Comparison of ENCODE assay signal across 1 cellular context in genomic region chr12:41334390-41334789, GRCh38.
TF ChIP-seq lines count a peak whose summit lies in the region.

No MANE protein-coding gene starts in this region.

TF ChIP-seq in WTC11, 78 proteins besides CTCF, POLR2A, EP300 and RAD21:
- TF ChIP-seq, protein P1, sequence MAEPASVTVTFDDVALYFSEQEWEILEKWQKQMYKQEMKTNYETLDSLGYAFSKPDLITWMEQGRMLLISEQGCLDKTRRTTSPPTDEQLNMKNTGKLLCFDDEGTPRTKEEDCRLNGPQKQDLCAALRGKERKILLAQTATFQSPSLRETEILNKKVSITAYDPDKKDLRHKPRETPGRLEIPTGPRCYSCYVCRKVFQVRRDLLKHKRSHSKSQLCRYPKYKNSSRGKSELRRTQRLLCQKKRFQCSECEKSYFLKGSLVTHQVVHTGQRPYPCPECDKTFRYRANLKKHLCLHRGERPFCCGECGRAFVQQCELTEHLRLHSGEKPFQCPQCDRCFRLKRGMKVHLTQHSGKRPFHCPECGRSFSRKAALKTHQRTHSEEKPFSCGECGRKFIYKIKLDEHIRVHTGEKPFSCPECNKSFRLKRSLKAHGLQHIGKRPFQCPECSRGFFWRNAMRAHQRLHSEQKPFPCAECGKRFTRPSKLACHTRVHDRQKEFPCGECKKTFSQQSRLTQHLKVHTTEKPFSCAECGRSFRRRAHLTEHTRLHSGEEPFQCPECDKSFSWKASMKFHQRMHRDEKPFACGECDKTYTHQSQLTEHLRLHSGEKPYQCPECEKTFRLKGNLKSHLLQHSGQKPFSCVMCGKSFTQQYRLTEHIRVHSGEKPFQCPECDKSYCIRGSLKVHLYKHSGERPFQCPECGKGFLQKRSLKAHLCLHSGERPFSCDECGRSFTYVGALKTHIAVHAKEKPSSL (CRISPR knock-in tag; conservative IDR thresholded peaks at IDR 0.05): no peak
- no peak for TF ChIP-seq GABPB1 (CRISPR knock-in tag; IDR thresholded peaks at IDR 0.05)
- TF ChIP-seq AFF4 (CRISPR knock-in tag; IDR thresholded peaks at IDR 0.05; ENCODE audit: borderline replicate concordance): no peak
- no peak for TF ChIP-seq IRF2 (CRISPR knock-in tag; IDR thresholded peaks at IDR 0.05; ENCODE audit: borderline replicate concordance, low read depth)
- TF ChIP-seq, protein P2, sequence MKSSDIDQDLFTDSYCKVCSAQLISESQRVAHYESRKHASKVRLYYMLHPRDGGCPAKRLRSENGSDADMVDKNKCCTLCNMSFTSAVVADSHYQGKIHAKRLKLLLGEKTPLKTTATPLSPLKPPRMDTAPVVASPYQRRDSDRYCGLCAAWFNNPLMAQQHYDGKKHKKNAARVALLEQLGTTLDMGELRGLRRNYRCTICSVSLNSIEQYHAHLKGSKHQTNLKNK (CRISPR knock-in tag; IDR thresholded peaks at IDR 0.05): no peak
- TF ChIP-seq OVOL2 (CRISPR knock-in tag; IDR thresholded peaks at IDR 0.05; ENCODE audit: borderline replicate concordance): no peak
- no peak for TF ChIP-seq MLX (CRISPR knock-in tag; IDR thresholded peaks at IDR 0.05)
- TF ChIP-seq TEAD1 (CRISPR knock-in tag; IDR thresholded peaks at IDR 0.05): no peak
- no peak for TF ChIP-seq PREB (CRISPR knock-in tag; IDR thresholded peaks at IDR 0.05; ENCODE audit: borderline replicate concordance)
- no peak for TF ChIP-seq HMGXB4 (CRISPR knock-in tag; IDR thresholded peaks at IDR 0.05)
- TF ChIP-seq FOXJ3 (CRISPR knock-in tag; IDR thresholded peaks at IDR 0.05; ENCODE audit: borderline replicate concordance): no peak
- no peak for TF ChIP-seq CREB1 (CRISPR knock-in tag; IDR thresholded peaks at IDR 0.05)
- no peak for TF ChIP-seq SOX15 (CRISPR knock-in tag; IDR thresholded peaks at IDR 0.05)
- no peak for TF ChIP-seq ZNF423 (CRISPR knock-in tag; IDR thresholded peaks at IDR 0.05)
- TF ChIP-seq SMAD3 (CRISPR knock-in tag; IDR thresholded peaks at IDR 0.05; ENCODE audit: borderline replicate concordance): no peak
- no peak for TF ChIP-seq ZNF121 (CRISPR knock-in tag; IDR thresholded peaks at IDR 0.05)
- TF ChIP-seq, protein P3, sequence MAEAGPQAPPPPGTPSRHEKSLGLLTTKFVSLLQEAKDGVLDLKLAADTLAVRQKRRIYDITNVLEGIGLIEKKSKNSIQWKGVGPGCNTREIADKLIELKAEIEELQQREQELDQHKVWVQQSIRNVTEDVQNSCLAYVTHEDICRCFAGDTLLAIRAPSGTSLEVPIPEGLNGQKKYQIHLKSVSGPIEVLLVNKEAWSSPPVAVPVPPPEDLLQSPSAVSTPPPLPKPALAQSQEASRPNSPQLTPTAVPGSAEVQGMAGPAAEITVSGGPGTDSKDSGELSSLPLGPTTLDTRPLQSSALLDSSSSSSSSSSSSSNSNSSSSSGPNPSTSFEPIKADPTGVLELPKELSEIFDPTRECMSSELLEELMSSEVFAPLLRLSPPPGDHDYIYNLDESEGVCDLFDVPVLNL (CRISPR knock-in tag; IDR thresholded peaks at IDR 0.05; ENCODE audit: borderline replicate concordance, low read depth): no peak
- TF ChIP-seq, protein P4, sequence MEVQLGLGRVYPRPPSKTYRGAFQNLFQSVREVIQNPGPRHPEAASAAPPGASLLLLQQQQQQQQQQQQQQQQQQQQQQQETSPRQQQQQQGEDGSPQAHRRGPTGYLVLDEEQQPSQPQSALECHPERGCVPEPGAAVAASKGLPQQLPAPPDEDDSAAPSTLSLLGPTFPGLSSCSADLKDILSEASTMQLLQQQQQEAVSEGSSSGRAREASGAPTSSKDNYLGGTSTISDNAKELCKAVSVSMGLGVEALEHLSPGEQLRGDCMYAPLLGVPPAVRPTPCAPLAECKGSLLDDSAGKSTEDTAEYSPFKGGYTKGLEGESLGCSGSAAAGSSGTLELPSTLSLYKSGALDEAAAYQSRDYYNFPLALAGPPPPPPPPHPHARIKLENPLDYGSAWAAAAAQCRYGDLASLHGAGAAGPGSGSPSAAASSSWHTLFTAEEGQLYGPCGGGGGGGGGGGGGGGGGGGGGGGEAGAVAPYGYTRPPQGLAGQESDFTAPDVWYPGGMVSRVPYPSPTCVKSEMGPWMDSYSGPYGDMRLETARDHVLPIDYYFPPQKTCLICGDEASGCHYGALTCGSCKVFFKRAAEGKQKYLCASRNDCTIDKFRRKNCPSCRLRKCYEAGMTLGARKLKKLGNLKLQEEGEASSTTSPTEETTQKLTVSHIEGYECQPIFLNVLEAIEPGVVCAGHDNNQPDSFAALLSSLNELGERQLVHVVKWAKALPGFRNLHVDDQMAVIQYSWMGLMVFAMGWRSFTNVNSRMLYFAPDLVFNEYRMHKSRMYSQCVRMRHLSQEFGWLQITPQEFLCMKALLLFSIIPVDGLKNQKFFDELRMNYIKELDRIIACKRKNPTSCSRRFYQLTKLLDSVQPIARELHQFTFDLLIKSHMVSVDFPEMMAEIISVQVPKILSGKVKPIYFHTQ (CRISPR knock-in tag; IDR thresholded peaks at IDR 0.05): no peak
